Comparison of ENCODE assay signal across 11 cellular contexts in the genomic region with DNA sequence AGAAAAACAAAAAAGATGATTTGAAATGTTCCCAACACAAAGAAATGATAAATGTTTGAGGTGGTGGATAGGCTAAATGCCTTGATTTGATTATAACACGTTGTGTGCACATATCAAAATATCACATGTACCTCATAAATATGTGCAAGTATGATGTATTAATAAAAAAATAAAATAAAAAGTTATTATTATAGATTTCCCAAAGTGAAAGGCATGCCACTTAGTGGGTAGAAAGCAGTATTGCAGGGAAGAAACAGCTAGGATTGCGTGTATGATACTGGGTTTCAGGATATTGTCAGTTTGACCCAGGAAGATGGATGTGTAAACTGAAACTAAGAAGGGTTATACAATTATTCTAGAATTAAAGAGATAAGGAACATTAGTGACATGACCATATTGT. TPM values are rescaled to one million over a fixed set of nuclear protein-coding genes. Genes with fewer than 3 reads are reported as not detected.
DNase-seq lines count a peak whose midpoint lies in the region; ATAC-seq, FAIRE-seq and TF ChIP-seq lines count a peak whose summit lies in the region.
"Had no signal": no experiment of that assay in that cellular context is flagged by ENCODE, and none has a peak within 500 bp of the region (broad histone marks: within the 10 kb centered on the region; RNA-seq: fewer than 3 reads in every experiment).

No MANE protein-coding gene starts in this region.

- H3K9me3 ChIP-seq in IMR-90 (ENCODE audit: control insufficient read depth, insufficient read depth, low read length): no peaks in the 10 kb centered on the region

- no peak overlapping the region for H2AK5ac ChIP-seq in IMR-90 (ENCODE audit: low read depth, low read length)

- no peak overlapping the region for H2BK20ac ChIP-seq in IMR-90 (ENCODE audit: low read depth, low read length)

- no peak overlapping the region for H3K27ac Mint-ChIP-seq in mesothelial cell of epicardium
- no peak overlapping the region for H3K27ac Mint-ChIP-seq in activated T-cell treated with anti-CD3 and anti-CD28 coated beads, Interleukin-2, amount 50 U/mL, for 24 hours
- H3K27ac Mint-ChIP-seq: stimulated activated naive CD8-positive, alpha-beta T cell treated with anti-CD3 and anti-CD28 coated beads, Interleukin-15, amount 100 ng/mL, for 72 hours had no signal

- TF ChIP-seq RAD21 in IMR-90 (IDR thresholded peaks at IDR 0.05; ENCODE audit: low read length): peak; percentile 40

- H3K18ac ChIP-seq in IMR-90 (ENCODE audit: low read depth, low read length): no peak overlapping the region

- POLR2A ChIA-PET in IMR-90 (lab: Charles Lee; ENCODE audit: unreplicated experiment): no interaction called here

- no peak overlapping the region for H2AK9ac ChIP-seq in IMR-90 (replicated peaks; ENCODE audit: low read depth, low read length, poor library complexity)

- TF ChIP-seq CTCF in D721Med (IDR thresholded peaks at IDR 0.05; ENCODE audit: insufficient read depth, missing control alignments) (peak; percentile 34), IMR-90 (conservative IDR thresholded peaks at IDR 0.05; ENCODE audit: low read depth, low read length) (peak; percentile 49), brain microvascular endothelial cell (IDR thresholded peaks at IDR 0.05; ENCODE audit: low read depth, low read length, missing control alignments) (peak; percentile 62), mesothelial cell of epicardium (IDR thresholded peaks at IDR 0.05; ENCODE audit: unreplicated experiment) (peak; percentile 44), lower leg skin (IDR thresholded peaks at IDR 0.05) (no peak)

- no peak overlapping the region for H4K91ac ChIP-seq in IMR-90 (ENCODE audit: insufficient read depth, low read depth, low read length)

- DNase-seq in D721Med (ENCODE audit: insufficient read length, low spot score) (no peak), IMR-90 (peak; percentile 22), brain microvascular endothelial cell (peak; percentile 14), mesothelial cell of epicardium (ENCODE audit: low spot score in 2 of 2, unreplicated experiment in 2 of 2) (no peak), lower leg skin (ENCODE audit: low spot score in 2 of 2) (no peak), cerebellum (ENCODE audit: low spot score) (no peak)
- DNase-seq in activated T-cell treated with anti-CD3 and anti-CD28 coated beads, Interleukin-2, amount 50 U/mL, for 24 hours: no peak
- DNase-seq: activated T-cell treated with anti-CD3 and anti-CD28 coated beads, Interleukin-2, amount 50 U/mL, for 48 hours; hypothalamus; stimulated activated naive CD8-positive, alpha-beta T cell treated with anti-CD3 and anti-CD28 coated beads, Interleukin-15, amount 100 ng/mL, for 72 hours had no signal

- H3K4me2 ChIP-seq in IMR-90 (ENCODE audit: low read depth, low read length): no peak overlapping the region

- H2BK120ac ChIP-seq in IMR-90 (ENCODE audit: low read depth, low read length): no peak overlapping the region

- no peaks in the 10 kb centered on the region for H4K20me1 ChIP-seq in IMR-90 (ENCODE audit: insufficient read depth, low read length)

- no peak for FAIRE-seq in D721Med (lab: Jason Lieb, UNC)

- TF ChIP-seq POLR2A in IMR-90 (IDR thresholded peaks at IDR 0.05; ENCODE audit: low read depth, low read length): no peak
- TF ChIP-seq POLR2A in lower leg skin (IDR thresholded peaks at IDR 0.05): no peak

- H4K8ac ChIP-seq in IMR-90 (ENCODE audit: low read depth in 2 of 2, low read length in 2 of 2): no peak overlapping the region

- H3K4me1 ChIP-seq in IMR-90 (ENCODE audit: control insufficient read depth, insufficient read depth, low read length): no peaks in the 10 kb centered on the region

- H3K56ac ChIP-seq in IMR-90 (ENCODE audit: extremely low read depth, insufficient read depth, low read length): no peak overlapping the region

- 14% methylated on average over 1 of the region's 2 CpGs; no CpG with 5 or more reads in 1 of the 2 experiments for WGBS in IMR-90 (ENCODE audit: extremely low coverage in 2 of 2, insufficient read length in 1 of 2), 2 experiments
- 50 to 52% methylated on average over 2 of the region's 2 CpGs for WGBS in lower leg skin, 2 donors

- H2BK5ac ChIP-seq in IMR-90 (ENCODE audit: low read depth, low read length, poor library complexity, severe bottlenecking): no peak overlapping the region

- no peak overlapping the region for H4K5ac ChIP-seq in IMR-90 (ENCODE audit: low read depth, low read length)

- peaks cover 14% of the 10 kb centered on the region for H3K4me1 Mint-ChIP-seq in mesothelial cell of epicardium
- peaks cover 14% of the 10 kb centered on the region for H3K4me1 Mint-ChIP-seq in activated T-cell treated with anti-CD3 and anti-CD28 coated beads, Interleukin-2, amount 50 U/mL, for 24 hours (ENCODE audit: low read depth)

- no peak overlapping the region for H2BK15ac ChIP-seq in IMR-90 (ENCODE audit: low read depth, low read length)

- intact Hi-C loops in IMR-90 (cut with micrococcal nuclease) (no loop called here), lower leg skin (cut with DNase I; ENCODE audit: low total_unique reads) (no loop called here)

- H3K36me3 ChIP-seq in IMR-90 (ENCODE audit: control insufficient read depth, insufficient read depth, low read length): no peaks in the 10 kb centered on the region
- H3K36me3 ChIP-seq in brain microvascular endothelial cell (replicated peaks): no peaks in the 10 kb centered on the region

- no peak overlapping the region for H3K4ac ChIP-seq in IMR-90 (ENCODE audit: low read depth, low read length)

- CTCF ChIA-PET in IMR-90 (lab: Yijun Ruan, JAX): interaction anchor here (1.0 to 1.2 kb wide), 2 partner anchors 9 to 145 kb away, joined by 3 to 5 read pairs; no protein-coding TSS in a partner anchor

- no peak overlapping the region for H3K4me3 Mint-ChIP-seq in mesothelial cell of epicardium
- no peak overlapping the region for H3K4me3 Mint-ChIP-seq in activated T-cell treated with anti-CD3 and anti-CD28 coated beads, Interleukin-2, amount 50 U/mL, for 24 hours
- H3K4me3 Mint-ChIP-seq: stimulated activated naive CD8-positive, alpha-beta T cell treated with anti-CD3 and anti-CD28 coated beads, Interleukin-15, amount 100 ng/mL, for 72 hours had no signal

- no peak overlapping the region for H3K4me3 ChIP-seq in IMR-90 (ENCODE audit: insufficient read depth, low read depth, low read length)
- H3K4me3 ChIP-seq in brain microvascular endothelial cell (ENCODE audit: low read depth, low read length): no peak overlapping the region
- H3K4me3 ChIP-seq in lower leg skin (ENCODE audit: low read depth, poor library complexity, severe bottlenecking): no peak overlapping the region

- no peaks in the 10 kb centered on the region for H3K9me3 Mint-ChIP-seq in mesothelial cell of epicardium
- H3K9me3 Mint-ChIP-seq in activated T-cell treated with anti-CD3 and anti-CD28 coated beads, Interleukin-2, amount 50 U/mL, for 24 hours: no peaks in the 10 kb centered on the region
- H3K9me3 Mint-ChIP-seq: stimulated activated naive CD8-positive, alpha-beta T cell treated with anti-CD3 and anti-CD28 coated beads, Interleukin-15, amount 100 ng/mL, for 72 hours had no signal

- dilution Hi-C loops in IMR-90 (cut with HindIII; ENCODE audit: low sequenced_read_pairs, unreplicated experiment): no loop called here

- no peaks in the 10 kb centered on the region for H3K36me3 Mint-ChIP-seq in mesothelial cell of epicardium
- H3K36me3 Mint-ChIP-seq in activated T-cell treated with anti-CD3 and anti-CD28 coated beads, Interleukin-2, amount 50 U/mL, for 24 hours (ENCODE audit: low read depth): no peaks in the 10 kb centered on the region

- no peaks in the 10 kb centered on the region for H3K79me1 ChIP-seq in IMR-90 (ENCODE audit: low read depth in 1 of 2, low read length in 2 of 2)

- H3K9ac ChIP-seq in IMR-90 (ENCODE audit: low read depth, low read length): no peak overlapping the region

- no peak overlapping the region for H3K27ac ChIP-seq in IMR-90 (ENCODE audit: insufficient read depth, low read length)
- no peak overlapping the region for H3K27ac ChIP-seq in brain microvascular endothelial cell

- H3K23ac ChIP-seq in IMR-90 (ENCODE audit: low read depth, low read length): no peak overlapping the region

- no peak overlapping the region for H3K14ac ChIP-seq in IMR-90 (replicated peaks; ENCODE audit: low read depth, low read length)

- H3K9me1 ChIP-seq in IMR-90 (ENCODE audit: insufficient read depth, low read length): no peaks in the 10 kb centered on the region

- no peak overlapping the region for H2AFZ ChIP-seq in IMR-90 (replicated peaks; ENCODE audit: low read length, poor library complexity)

- BruUV-seq in IMR-90 (replicated peaks; lab: Mats Ljungman, UMichigan): no TSS peak

- H3K27me3 Mint-ChIP-seq in mesothelial cell of epicardium (ENCODE audit: low read depth): peaks cover 52% of the 10 kb centered on the region
- peaks cover 47% of the 10 kb centered on the region for H3K27me3 Mint-ChIP-seq in activated T-cell treated with anti-CD3 and anti-CD28 coated beads, Interleukin-2, amount 50 U/mL, for 24 hours

- in situ Hi-C loops in IMR-90 (cut with MboI; ENCODE audit: low sequenced_read_pairs): no loop called here
- in situ Hi-C loops in brain microvascular endothelial cell (cut with HindIII; ENCODE audit: low pct_ligation_motif_present, low sequenced_read_pairs): no loop called here

- no peak for ATAC-seq in IMR-90 (ENCODE audit: low read depth)
- no peak for ATAC-seq in HG03520 (IDR thresholded peaks at IDR 0.05; ENCODE audit: unreplicated experiment)
- ATAC-seq: stimulated activated naive CD8-positive, alpha-beta T cell treated with anti-CD3 and anti-CD28 coated beads, Interleukin-15, amount 100 ng/mL, for 72 hours had no signal

- H3K27me3 ChIP-seq in IMR-90 (ENCODE audit: control insufficient read depth, insufficient read depth, low read length) (peaks cover 17% of the 10 kb centered on the region), brain microvascular endothelial cell (replicated peaks) (no peaks in the 10 kb centered on the region)

TF ChIP-seq in IMR-90, 13 proteins besides CTCF, POLR2A, EP300 and RAD21:
- peak; percentile 52 for TF ChIP-seq SMC3 (IDR thresholded peaks at IDR 0.05; ENCODE audit: low read depth, low read length)
- 0 out of 2 replicates have a peak, but pooled peaks have one; percentile 7 for TF ChIP-seq CEBPB (IDR thresholded peaks at IDR 0.05; ENCODE audit: low read depth, low read length)
- TF ChIP-seq MAZ (IDR thresholded peaks at IDR 0.05; ENCODE audit: borderline replicate concordance, low read depth, low read length): no peak

RNA-seq across cellular contexts. Expression of a gene that starts 3.6 kb away (rescaled TPM):
- total RNA-seq in IMR-90 (2012; rRNA removed): 11.5 and 12.5 TPM in 2 replicates
- 3.3 and 3.4 TPM in 2 replicates for polyA plus RNA-seq in IMR-90 (2012; rRNA removed)
- 1.3 and 2.0 TPM in 2 replicates for polyA plus RNA-seq in IMR-90 (2012; cell fraction: cytosol; rRNA removed)
- 0.39 and 1.9 TPM in 2 replicates for polyA plus RNA-seq in IMR-90 (2012; cell fraction: nucleus; rRNA removed; ENCODE audit: low replicate concordance)
- total RNA-seq in mesothelial cell of epicardium: 12.3 to 14.8 TPM (median 14.1 TPM) in 3 replicates
- total RNA-seq in lower leg skin: 10 to 100 TPM in 1 of 4 donors, 1 to 10 TPM in 3; 5.6 to 11.3 (median 9.4) TPM
- total RNA-seq in cerebellum: 19.3 TPM

RNA-seq across cellular contexts. Expression of a gene that starts 28.5 kb away (rescaled TPM):
- total RNA-seq in IMR-90 (2012; rRNA removed): not detected in 2 replicates
- polyA plus RNA-seq in IMR-90 (2012; rRNA removed): 0.26 TPM in 1 of 2 replicates, not detected in the other
- not detected in 2 replicates for polyA plus RNA-seq in IMR-90 (2012; cell fraction: cytosol; rRNA removed)
- 0.26 and 0.49 TPM in 2 replicates for polyA plus RNA-seq in IMR-90 (2012; cell fraction: nucleus; rRNA removed; ENCODE audit: low replicate concordance)
- 0.47 to 0.99 TPM (median 0.84 TPM) in 3 replicates for total RNA-seq in mesothelial cell of epicardium
- not detected for total RNA-seq in lower leg skin
- 2.4 TPM for total RNA-seq in cerebellum

Comparison
In these comparisons a context has a peak if more than half of its experiments do, and no peak if none do; other contexts are left out.
1. DNase-seq: peak in IMR-90 (single experiment) and brain microvascular endothelial cell (single experiment); none in D721Med (single experiment), mesothelial cell of epicardium (0 of 2), activated T-cell treated with anti-CD3 and anti-CD28 coated beads, Interleukin-2, amount 50 U/mL, for 24 hours (single experiment), lower leg skin (0 of 2) and cerebellum (single experiment).
2. CTCF ChIP-seq: peak in D721Med (single experiment), IMR-90 (single experiment), brain microvascular endothelial cell (single experiment) and mesothelial cell of epicardium (single experiment); none in lower leg skin (0 of 3).